In the genomic region with DNA sequence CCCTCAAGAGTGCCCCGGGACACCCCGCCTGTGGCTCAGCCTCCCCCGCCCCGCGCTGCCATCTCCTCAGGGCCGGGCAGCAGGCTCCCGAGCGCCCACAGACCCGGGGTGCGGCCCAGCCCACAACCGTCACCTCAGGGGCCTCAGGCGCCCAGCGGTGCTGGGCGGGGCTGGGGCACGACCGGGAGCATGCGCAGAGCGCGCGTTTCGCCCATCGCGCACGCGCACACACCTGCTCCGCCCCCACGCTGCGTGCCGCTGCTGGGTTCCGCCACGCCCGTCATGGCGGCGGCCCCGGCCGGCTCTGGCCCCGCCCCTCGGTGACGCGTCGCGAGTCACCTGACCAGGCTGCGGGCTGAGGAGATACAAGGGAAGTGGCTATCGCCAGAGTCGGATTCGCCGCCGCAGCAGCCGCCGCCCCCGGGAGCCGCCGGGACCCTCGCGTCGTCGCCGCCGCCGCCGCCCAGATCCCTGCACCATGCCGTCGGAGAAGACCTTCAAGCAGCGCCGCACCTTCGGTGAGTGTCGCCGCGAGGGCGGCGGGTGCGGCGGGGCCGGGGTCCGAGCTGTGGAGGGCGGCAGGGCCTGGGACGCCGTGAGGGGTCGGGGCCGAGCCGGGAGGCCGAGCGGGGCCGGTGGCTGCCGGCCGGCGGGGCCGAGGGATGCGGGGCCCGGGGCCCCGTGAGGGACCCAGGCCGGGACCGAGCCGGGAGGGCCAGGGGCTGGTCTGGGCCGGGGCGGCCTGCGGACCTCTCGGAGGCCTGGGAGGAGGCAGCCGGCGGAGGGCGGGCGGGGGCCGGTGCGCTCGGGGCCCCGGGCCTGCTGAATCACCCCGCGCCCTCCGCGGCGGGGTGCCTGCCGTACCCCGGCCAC, we compare ENCODE assay signal across 8 cellular contexts. TPM values are rescaled to one million over a fixed set of nuclear protein-coding genes. Genes with fewer than 3 reads are reported as not detected.
DNase-seq lines count a peak whose midpoint lies in the region; ATAC-seq and TF ChIP-seq lines count a peak whose summit lies in the region.

A gene (plus strand): TSS at position 387 of the 873 bp plus-strand sequence. CDS start 92 bp downstream, at position 479.

- H3K9me3 ChIP-seq in OCI-LY3 (ENCODE audit: insufficient read depth, low read length) = no peaks in the 10 kb centered on the region

- TF ChIP-seq CTCF in OCI-LY3 (IDR thresholded peaks at IDR 0.05; ENCODE audit: low read depth, low read length) = no peak
- TF ChIP-seq CTCF in endothelial cell (IDR thresholded peaks at IDR 0.05; ENCODE audit: unreplicated experiment) = no peak

- H3K9me3 Mint-ChIP-seq in endothelial cell (ENCODE audit: unreplicated experiment) = no peaks in the 10 kb centered on the region

- H3K27me3 ChIP-seq in OCI-LY3 (ENCODE audit: low read depth, low read length) = no peaks in the 10 kb centered on the region

- H3K27ac ChIP-seq in OCI-LY3 (ENCODE audit: low read length) = peak within 1 kb of the TSS; percentile 46

- H3K4me1 Mint-ChIP-seq in endothelial cell (ENCODE audit: unreplicated experiment) = peaks cover 23% of the 10 kb centered on the region

- peaks cover 6% of the 10 kb centered on the region for H3K27me3 Mint-ChIP-seq in endothelial cell (ENCODE audit: unreplicated experiment)

- peak within 1 kb of the TSS; percentile 95 for H3K4me3 Mint-ChIP-seq in endothelial cell (ENCODE audit: unreplicated experiment)

- peaks cover 36% of the 10 kb centered on the region for H3K4me1 ChIP-seq in OCI-LY3 (ENCODE audit: low read length)

- peak within 1 kb of the TSS; percentile 93 for H3K27ac Mint-ChIP-seq in endothelial cell (ENCODE audit: unreplicated experiment)

- peaks cover 31% of the 10 kb centered on the region for H3K79me2 ChIP-seq in OCI-LY3 (ENCODE audit: low read length)

- peak; percentile 60 for ATAC-seq in GM21515 (IDR thresholded peaks at IDR 0.05; ENCODE audit: unreplicated experiment)

- no peaks in the 10 kb centered on the region for H3K36me3 ChIP-seq in OCI-LY3 (replicated peaks; ENCODE audit: low read depth, low read length)

- DNase-seq in D341Med (ENCODE audit: low spot score) (peak; percentile 96), HuH-7.5 (ENCODE audit: low spot score) (peak; percentile 99), endothelial cell (ENCODE audit: low spot score) (peak; percentile 99), middle frontal gyrus (ENCODE audit: extremely low spot score, low spot score) (peak; percentile 94)
- peak; percentile 100 for DNase-seq in activated CD8-positive, alpha-beta memory T cell treated with anti-CD3 and anti-CD28 coated beads, Interleukin-2, amount 50 U/mL, for 48 hours
- DNase-seq in stimulated activated CD8-positive, alpha-beta memory T cell treated with anti-CD3 and anti-CD28 coated beads, Interleukin-2, amount 100 ng/mL, for 1 hour (ENCODE audit: low read depth in 2 of 2) = peak; percentile 95 to 98

- H3K36me3 Mint-ChIP-seq in endothelial cell (ENCODE audit: low read depth, unreplicated experiment) = peaks cover 7% of the 10 kb centered on the region

- H2AFZ ChIP-seq in OCI-LY3 (ENCODE audit: low read depth, low read length) = 0 out of 2 replicates have a peak within 1 kb of the TSS, but pooled peaks have one; percentile 1

- H3K4me2 ChIP-seq in OCI-LY3 (ENCODE audit: low read length) = peak within 1 kb of the TSS; percentile 98

- H3K9ac ChIP-seq in OCI-LY3 (ENCODE audit: low read length) = peak within 1 kb of the TSS; percentile 78

- H3K4me3 ChIP-seq in OCI-LY3 (ENCODE audit: low read length) = peak within 1 kb of the TSS; percentile 85

- H4K20me1 ChIP-seq in OCI-LY3 (ENCODE audit: insufficient read depth, low read length) = peaks cover 26% of the 10 kb centered on the region; the same call in 1 of the 2 replicates

RNA-seq across cellular contexts. Expression of the gene that starts here (rescaled TPM):
- total RNA-seq in endothelial cell (ENCODE audit: unreplicated experiment) = 71.6 TPM

Comparison
In these comparisons a context has a peak if more than half of its experiments do, and no peak if none do; other contexts are left out.
1. Peak in every context shown above with its lines: DNase-seq, ATAC-seq, H3K4me3 ChIP-seq and H3K27ac ChIP-seq.